In the genomic region with DNA sequence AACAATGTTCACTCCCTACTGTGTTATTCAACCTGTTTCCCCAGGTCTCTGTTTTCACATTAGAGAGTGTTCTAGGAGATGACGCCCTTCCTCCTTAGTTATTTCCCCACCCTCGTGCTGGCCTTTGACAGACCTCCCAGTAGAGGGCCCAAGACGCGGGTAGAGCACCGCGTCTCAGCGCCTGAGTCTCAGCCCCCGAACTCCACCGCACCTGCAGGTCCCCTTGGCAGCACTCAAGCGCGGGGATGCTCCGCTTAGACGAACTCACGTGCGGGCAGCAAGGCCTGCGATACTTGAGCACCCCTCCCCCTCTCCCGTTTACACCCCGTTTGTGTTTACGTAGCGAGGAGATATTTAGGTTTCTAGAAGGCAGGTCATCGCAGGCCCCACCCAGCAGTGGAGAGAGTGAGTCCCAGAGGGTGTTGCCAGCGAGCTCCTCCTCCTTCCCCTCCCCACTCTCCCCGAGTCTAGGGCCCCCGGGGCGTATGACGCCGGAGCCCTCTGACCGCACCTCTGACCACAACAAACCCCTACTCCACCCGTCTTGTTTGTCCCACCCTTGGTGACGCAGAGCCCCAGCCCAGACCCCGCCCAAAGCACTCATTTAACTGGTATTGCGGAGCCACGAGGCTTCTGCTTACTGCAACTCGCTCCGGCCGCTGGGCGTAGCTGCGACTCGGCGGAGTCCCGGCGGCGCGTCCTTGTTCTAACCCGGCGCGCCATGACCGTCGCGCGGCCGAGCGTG, we compare ENCODE assay signal across 8 cellular contexts.
DNase-seq lines count a peak whose midpoint lies in the region; ATAC-seq lines count a peak whose summit lies in the region.

A gene with protein sequence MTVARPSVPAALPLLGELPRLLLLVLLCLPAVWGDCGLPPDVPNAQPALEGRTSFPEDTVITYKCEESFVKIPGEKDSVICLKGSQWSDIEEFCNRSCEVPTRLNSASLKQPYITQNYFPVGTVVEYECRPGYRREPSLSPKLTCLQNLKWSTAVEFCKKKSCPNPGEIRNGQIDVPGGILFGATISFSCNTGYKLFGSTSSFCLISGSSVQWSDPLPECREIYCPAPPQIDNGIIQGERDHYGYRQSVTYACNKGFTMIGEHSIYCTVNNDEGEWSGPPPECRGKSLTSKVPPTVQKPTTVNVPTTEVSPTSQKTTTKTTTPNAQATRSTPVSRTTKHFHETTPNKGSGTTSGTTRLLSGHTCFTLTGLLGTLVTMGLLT (plus strand): TSS at position 634 of the 745 bp plus-strand sequence. CDS start 88 bp downstream, at position 722.

- ATAC-seq in GM18873 (IDR thresholded peaks at IDR 0.05; ENCODE audit: low FRiP score, unreplicated experiment) (peak; percentile 88), HG03139 (IDR thresholded peaks at IDR 0.05; ENCODE audit: unreplicated experiment) (peak; percentile 85)

- DNase-seq in AG08396 (ENCODE audit: low spot score) = peak; percentile 90
- DNase-seq in NCI-H226 = peak; percentile 98
- DNase-seq in activated CD4-positive, CD25-positive, alpha-beta regulatory T cell treated with anti-CD3 and anti-CD28 coated beads, Interleukin-2, amount 50 U/mL, for 72 hours = peak; percentile 95
- peak; percentile 47 to 66 for DNase-seq in cerebellar nuclear complex (lab: John Stamatoyannopoulos, UW)
- peak; percentile 100 for DNase-seq in islet precursor cell
- DNase-seq in stimulated activated CD4-positive, alpha-beta T cell treated with anti-CD3 and anti-CD28 coated beads, Interleukin-12 subunit alpha, Interleukin-12 subunit beta, amount 100 ng/mL, for 48 hours (ENCODE audit: low read depth in 2 of 3, low spot score in 1 of 3) = peak; percentile 95 to 99 (median 96)

Comparison
In these comparisons a context has a peak if more than half of its experiments do, and no peak if none do; other contexts are left out.
1. Peak in every context shown above with its lines: DNase-seq and ATAC-seq.